ENCODE assay signal across 1 cellular context in genomic region chr2:10921525-10921924, GRCh38.
TF ChIP-seq lines count a peak whose summit lies in the region.

No MANE protein-coding gene starts in this region.

TF ChIP-seq in HepG2, 621 proteins besides CTCF, POLR2A, EP300 and RAD21 (continued from another document):
- TF ChIP-seq UBTF (CRISPR knock-in tag; IDR thresholded peaks at IDR 0.05) = no peak
